ENCODE assay signal across 1 cellular context in the genomic region with DNA sequence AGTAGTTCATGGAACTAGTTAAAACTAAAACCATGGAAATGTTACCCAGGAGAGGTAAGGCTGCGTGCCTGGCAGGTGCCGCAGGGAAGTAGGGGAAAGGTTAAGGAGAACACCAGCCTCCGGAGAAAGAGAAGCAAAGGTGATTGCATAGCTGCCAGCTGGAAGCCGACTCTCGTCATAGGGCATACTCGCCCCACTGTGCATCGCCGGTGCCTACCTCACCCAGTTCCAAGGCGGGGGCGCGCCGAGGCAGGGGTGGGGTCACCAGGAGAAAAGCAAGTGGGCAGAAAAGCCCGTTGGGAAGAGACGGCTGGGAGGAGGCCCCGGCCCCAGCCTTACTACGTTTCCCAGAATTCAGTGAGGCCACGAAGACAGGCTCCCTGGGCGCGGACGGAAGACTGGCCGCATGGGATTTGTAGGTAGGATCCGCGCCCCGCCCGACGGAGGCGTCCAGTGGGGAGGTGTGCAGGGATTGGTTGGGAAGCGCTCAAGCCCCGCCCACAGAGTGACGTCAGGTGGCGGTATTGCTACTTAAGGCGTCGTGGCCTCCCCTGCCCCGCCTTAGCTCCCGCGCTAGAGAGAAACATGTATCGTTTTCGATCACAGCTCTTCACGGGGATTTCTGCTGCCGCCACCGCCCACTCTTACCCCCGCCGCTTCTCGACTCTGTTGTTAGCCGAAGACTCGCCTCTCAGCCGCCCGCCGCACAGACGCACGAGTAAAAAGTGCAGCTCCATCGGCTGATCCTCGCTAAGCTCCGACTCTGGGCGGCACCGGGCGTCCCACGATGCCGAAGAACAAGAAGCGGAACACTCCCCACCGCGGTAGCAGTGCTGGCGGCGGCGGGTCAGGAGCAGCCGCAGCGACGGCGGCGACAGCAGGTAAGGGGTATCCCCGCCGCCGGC.
A peak's percentile ranks its signal among the peaks of the same experiment; 100 is the strongest.
TF ChIP-seq lines count a peak whose summit lies in the region.

A gene with protein sequence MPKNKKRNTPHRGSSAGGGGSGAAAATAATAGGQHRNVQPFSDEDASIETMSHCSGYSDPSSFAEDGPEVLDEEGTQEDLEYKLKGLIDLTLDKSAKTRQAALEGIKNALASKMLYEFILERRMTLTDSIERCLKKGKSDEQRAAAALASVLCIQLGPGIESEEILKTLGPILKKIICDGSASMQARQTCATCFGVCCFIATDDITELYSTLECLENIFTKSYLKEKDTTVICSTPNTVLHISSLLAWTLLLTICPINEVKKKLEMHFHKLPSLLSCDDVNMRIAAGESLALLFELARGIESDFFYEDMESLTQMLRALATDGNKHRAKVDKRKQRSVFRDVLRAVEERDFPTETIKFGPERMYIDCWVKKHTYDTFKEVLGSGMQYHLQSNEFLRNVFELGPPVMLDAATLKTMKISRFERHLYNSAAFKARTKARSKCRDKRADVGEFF (plus strand): TSS at position 559 of the 905 bp plus-strand sequence. CDS start 229 bp downstream, at position 788.

TF ChIP-seq in HepG2, 621 proteins besides CTCF, POLR2A, EP300 and RAD21 (continued from another document and continues in another):
- no peak for TF ChIP-seq HOXA7 (CRISPR knock-in tag; IDR thresholded peaks at IDR 0.05)
- TF ChIP-seq, protein P1, sequence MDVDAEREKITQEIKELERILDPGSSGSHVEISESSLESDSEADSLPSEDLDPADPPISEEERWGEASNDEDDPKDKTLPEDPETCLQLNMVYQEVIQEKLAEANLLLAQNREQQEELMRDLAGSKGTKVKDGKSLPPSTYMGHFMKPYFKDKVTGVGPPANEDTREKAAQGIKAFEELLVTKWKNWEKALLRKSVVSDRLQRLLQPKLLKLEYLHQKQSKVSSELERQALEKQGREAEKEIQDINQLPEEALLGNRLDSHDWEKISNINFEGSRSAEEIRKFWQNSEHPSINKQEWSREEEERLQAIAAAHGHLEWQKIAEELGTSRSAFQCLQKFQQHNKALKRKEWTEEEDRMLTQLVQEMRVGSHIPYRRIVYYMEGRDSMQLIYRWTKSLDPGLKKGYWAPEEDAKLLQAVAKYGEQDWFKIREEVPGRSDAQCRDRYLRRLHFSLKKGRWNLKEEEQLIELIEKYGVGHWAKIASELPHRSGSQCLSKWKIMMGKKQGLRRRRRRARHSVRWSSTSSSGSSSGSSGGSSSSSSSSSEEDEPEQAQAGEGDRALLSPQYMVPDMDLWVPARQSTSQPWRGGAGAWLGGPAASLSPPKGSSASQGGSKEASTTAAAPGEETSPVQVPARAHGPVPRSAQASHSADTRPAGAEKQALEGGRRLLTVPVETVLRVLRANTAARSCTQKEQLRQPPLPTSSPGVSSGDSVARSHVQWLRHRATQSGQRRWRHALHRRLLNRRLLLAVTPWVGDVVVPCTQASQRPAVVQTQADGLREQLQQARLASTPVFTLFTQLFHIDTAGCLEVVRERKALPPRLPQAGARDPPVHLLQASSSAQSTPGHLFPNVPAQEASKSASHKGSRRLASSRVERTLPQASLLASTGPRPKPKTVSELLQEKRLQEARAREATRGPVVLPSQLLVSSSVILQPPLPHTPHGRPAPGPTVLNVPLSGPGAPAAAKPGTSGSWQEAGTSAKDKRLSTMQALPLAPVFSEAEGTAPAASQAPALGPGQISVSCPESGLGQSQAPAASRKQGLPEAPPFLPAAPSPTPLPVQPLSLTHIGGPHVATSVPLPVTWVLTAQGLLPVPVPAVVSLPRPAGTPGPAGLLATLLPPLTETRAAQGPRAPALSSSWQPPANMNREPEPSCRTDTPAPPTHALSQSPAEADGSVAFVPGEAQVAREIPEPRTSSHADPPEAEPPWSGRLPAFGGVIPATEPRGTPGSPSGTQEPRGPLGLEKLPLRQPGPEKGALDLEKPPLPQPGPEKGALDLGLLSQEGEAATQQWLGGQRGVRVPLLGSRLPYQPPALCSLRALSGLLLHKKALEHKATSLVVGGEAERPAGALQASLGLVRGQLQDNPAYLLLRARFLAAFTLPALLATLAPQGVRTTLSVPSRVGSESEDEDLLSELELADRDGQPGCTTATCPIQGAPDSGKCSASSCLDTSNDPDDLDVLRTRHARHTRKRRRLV (CRISPR knock-in tag; IDR thresholded peaks at IDR 0.05), result no peak; the same call in 1 of the 2 replicates
- TF ChIP-seq, protein P2, sequence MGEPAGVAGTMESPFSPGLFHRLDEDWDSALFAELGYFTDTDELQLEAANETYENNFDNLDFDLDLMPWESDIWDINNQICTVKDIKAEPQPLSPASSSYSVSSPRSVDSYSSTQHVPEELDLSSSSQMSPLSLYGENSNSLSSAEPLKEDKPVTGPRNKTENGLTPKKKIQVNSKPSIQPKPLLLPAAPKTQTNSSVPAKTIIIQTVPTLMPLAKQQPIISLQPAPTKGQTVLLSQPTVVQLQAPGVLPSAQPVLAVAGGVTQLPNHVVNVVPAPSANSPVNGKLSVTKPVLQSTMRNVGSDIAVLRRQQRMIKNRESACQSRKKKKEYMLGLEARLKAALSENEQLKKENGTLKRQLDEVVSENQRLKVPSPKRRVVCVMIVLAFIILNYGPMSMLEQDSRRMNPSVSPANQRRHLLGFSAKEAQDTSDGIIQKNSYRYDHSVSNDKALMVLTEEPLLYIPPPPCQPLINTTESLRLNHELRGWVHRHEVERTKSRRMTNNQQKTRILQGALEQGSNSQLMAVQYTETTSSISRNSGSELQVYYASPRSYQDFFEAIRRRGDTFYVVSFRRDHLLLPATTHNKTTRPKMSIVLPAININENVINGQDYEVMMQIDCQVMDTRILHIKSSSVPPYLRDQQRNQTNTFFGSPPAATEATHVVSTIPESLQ (CRISPR knock-in tag; conservative IDR thresholded peaks at IDR 0.05), result peak; percentile 58; the same call in 1 of the 2 replicates
- no peak for TF ChIP-seq SMAD9 (CRISPR knock-in tag; IDR thresholded peaks at IDR 0.05)
- peak; percentile 87; the same call in 1 of the 2 replicates for TF ChIP-seq GTF2F1 (IDR thresholded peaks at IDR 0.05; ENCODE audit: low read length)
- TF ChIP-seq RXRB (CRISPR knock-in tag; IDR thresholded peaks at IDR 0.05; ENCODE audit: borderline replicate concordance), result peak; percentile 93
- TF ChIP-seq, protein P3, sequence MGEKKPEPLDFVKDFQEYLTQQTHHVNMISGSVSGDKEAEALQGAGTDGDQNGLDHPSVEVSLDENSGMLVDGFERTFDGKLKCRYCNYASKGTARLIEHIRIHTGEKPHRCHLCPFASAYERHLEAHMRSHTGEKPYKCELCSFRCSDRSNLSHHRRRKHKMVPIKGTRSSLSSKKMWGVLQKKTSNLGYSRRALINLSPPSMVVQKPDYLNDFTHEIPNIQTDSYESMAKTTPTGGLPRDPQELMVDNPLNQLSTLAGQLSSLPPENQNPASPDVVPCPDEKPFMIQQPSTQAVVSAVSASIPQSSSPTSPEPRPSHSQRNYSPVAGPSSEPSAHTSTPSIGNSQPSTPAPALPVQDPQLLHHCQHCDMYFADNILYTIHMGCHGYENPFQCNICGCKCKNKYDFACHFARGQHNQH (CRISPR knock-in tag; IDR thresholded peaks at IDR 0.05), result peak; percentile 10
- TF ChIP-seq ZSCAN31 (CRISPR knock-in tag; IDR thresholded peaks at IDR 0.05; ENCODE audit: low read depth), result peak; percentile 3; the same call in 1 of the 2 replicates
- TF ChIP-seq PCBP2 (optimal IDR thresholded peaks at IDR 0.05; ENCODE audit: low read depth, low read length, poor library complexity, severe bottlenecking), result no peak
- TF ChIP-seq, protein P4, sequence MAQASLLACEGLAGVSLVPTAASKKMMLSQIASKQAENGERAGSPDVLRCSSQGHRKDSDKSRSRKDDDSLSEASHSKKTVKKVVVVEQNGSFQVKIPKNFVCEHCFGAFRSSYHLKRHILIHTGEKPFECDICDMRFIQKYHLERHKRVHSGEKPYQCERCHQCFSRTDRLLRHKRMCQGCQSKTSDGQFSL (CRISPR knock-in tag; IDR thresholded peaks at IDR 0.05), result no peak
- peak; percentile 87 for TF ChIP-seq THAP11 (CRISPR knock-in tag; IDR thresholded peaks at IDR 0.05)
- TF ChIP-seq ZNF564 (CRISPR knock-in tag; IDR thresholded peaks at IDR 0.05), result no peak
- TF ChIP-seq, protein P5, sequence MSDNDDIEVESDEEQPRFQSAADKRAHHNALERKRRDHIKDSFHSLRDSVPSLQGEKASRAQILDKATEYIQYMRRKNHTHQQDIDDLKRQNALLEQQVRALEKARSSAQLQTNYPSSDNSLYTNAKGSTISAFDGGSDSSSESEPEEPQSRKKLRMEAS (IDR thresholded peaks at IDR 0.05), result no peak; the same call in 1 of the 2 replicates
- TF ChIP-seq ISX (CRISPR knock-in tag; conservative IDR thresholded peaks at IDR 0.05), result no peak
- TF ChIP-seq, protein P6, sequence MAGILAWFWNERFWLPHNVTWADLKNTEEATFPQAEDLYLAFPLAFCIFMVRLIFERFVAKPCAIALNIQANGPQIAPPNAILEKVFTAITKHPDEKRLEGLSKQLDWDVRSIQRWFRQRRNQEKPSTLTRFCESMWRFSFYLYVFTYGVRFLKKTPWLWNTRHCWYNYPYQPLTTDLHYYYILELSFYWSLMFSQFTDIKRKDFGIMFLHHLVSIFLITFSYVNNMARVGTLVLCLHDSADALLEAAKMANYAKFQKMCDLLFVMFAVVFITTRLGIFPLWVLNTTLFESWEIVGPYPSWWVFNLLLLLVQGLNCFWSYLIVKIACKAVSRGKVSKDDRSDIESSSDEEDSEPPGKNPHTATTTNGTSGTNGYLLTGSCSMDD (CRISPR knock-in tag; IDR thresholded peaks at IDR 0.05), result no peak
- TF ChIP-seq HIVEP1 (CRISPR knock-in tag; IDR thresholded peaks at IDR 0.05), result no peak
- no peak for TF ChIP-seq BHLHE40 (IDR thresholded peaks at IDR 0.05; ENCODE audit: low read length)
- TF ChIP-seq SUZ12 (IDR thresholded peaks at IDR 0.05; ENCODE audit: low read depth, low read length), result peak; percentile 67
- no peak for TF ChIP-seq ZNF775 (CRISPR knock-in tag; IDR thresholded peaks at IDR 0.05; ENCODE audit: borderline replicate concordance)
- TF ChIP-seq, protein P7, sequence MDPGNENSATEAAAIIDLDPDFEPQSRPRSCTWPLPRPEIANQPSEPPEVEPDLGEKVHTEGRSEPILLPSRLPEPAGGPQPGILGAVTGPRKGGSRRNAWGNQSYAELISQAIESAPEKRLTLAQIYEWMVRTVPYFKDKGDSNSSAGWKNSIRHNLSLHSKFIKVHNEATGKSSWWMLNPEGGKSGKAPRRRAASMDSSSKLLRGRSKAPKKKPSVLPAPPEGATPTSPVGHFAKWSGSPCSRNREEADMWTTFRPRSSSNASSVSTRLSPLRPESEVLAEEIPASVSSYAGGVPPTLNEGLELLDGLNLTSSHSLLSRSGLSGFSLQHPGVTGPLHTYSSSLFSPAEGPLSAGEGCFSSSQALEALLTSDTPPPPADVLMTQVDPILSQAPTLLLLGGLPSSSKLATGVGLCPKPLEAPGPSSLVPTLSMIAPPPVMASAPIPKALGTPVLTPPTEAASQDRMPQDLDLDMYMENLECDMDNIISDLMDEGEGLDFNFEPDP (CRISPR knock-in tag; conservative IDR thresholded peaks at IDR 0.05), result no peak
- TF ChIP-seq TSC22D2 (CRISPR knock-in tag; IDR thresholded peaks at IDR 0.05; ENCODE audit: borderline replicate concordance), result no peak
- no peak for TF ChIP-seq ZNF572 (CRISPR knock-in tag; IDR thresholded peaks at IDR 0.05)
- TF ChIP-seq MBD4 (IDR thresholded peaks at IDR 0.05; ENCODE audit: borderline replicate concordance, low read length), result no peak
- TF ChIP-seq, protein P8, sequence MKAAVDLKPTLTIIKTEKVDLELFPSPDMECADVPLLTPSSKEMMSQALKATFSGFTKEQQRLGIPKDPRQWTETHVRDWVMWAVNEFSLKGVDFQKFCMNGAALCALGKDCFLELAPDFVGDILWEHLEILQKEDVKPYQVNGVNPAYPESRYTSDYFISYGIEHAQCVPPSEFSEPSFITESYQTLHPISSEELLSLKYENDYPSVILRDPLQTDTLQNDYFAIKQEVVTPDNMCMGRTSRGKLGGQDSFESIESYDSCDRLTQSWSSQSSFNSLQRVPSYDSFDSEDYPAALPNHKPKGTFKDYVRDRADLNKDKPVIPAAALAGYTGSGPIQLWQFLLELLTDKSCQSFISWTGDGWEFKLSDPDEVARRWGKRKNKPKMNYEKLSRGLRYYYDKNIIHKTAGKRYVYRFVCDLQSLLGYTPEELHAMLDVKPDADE (CRISPR knock-in tag; IDR thresholded peaks at IDR 0.05), result no peak
- TF ChIP-seq, protein P9, sequence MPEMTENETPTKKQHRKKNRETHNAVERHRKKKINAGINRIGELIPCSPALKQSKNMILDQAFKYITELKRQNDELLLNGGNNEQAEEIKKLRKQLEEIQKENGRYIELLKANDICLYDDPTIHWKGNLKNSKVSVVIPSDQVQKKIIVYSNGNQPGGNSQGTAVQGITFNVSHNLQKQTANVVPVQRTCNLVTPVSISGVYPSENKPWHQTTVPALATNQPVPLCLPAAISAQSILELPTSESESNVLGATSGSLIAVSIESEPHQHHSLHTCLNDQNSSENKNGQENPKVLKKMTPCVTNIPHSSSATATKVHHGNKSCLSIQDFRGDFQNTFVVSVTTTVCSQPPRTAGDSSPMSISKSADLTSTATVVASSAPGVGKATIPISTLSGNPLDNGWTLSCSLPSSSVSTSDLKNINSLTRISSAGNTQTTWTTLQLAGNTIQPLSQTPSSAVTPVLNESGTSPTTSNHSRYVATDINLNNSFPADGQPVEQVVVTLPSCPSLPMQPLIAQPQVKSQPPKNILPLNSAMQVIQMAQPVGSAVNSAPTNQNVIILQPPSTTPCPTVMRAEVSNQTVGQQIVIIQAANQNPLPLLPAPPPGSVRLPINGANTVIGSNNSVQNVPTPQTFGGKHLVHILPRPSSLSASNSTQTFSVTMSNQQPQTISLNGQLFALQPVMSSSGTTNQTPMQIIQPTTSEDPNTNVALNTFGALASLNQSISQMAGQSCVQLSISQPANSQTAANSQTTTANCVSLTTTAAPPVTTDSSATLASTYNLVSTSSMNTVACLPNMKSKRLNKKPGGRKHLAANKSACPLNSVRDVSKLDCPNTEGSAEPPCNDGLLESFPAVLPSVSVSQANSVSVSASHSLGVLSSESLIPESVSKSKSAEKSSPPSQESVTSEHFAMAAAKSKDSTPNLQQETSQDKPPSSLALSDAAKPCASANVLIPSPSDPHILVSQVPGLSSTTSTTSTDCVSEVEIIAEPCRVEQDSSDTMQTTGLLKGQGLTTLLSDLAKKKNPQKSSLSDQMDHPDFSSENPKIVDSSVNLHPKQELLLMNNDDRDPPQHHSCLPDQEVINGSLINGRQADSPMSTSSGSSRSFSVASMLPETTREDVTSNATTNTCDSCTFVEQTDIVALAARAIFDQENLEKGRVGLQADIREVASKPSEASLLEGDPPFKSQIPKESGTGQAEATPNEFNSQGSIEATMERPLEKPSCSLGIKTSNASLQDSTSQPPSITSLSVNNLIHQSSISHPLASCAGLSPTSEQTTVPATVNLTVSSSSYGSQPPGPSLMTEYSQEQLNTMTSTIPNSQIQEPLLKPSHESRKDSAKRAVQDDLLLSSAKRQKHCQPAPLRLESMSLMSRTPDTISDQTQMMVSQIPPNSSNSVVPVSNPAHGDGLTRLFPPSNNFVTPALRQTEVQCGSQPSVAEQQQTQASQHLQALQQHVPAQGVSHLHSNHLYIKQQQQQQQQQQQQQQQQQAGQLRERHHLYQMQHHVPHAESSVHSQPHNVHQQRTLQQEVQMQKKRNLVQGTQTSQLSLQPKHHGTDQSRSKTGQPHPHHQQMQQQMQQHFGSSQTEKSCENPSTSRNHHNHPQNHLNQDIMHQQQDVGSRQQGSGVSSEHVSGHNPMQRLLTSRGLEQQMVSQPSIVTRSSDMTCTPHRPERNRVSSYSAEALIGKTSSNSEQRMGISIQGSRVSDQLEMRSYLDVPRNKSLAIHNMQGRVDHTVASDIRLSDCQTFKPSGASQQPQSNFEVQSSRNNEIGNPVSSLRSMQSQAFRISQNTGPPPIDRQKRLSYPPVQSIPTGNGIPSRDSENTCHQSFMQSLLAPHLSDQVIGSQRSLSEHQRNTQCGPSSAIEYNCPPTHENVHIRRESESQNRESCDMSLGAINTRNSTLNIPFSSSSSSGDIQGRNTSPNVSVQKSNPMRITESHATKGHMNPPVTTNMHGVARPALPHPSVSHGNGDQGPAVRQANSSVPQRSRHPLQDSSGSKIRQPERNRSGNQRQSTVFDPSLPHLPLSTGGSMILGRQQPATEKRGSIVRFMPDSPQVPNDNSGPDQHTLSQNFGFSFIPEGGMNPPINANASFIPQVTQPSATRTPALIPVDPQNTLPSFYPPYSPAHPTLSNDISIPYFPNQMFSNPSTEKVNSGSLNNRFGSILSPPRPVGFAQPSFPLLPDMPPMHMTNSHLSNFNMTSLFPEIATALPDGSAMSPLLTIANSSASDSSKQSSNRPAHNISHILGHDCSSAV (CRISPR knock-in tag; IDR thresholded peaks at IDR 0.05; ENCODE audit: borderline replicate concordance), result no peak; the same call in 1 of the 2 replicates
- TF ChIP-seq TAF15 (IDR thresholded peaks at IDR 0.05; ENCODE audit: low read depth, low read length, poor library complexity, severe bottlenecking), result no peak
- no peak for TF ChIP-seq JUND (CRISPR knock-in tag; IDR thresholded peaks at IDR 0.05)
